In the genomic region with DNA sequence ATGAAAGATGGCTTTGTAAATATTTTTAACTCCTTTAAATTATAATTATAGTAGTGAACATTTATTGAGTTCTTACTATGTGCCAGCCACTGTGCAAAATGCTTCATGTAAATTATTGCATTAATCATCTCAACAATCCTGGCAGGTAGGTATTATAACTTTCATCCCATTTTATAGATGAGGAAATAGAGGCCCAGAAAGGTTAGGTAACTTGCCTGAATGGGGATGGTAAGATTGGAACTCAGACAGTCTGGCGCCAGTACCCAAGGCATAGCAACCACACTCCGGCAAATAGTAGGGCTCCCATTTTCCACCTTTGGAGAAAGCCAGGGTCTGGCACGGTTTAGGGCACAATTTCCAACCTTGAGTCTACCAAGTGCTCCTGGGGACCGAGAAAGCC, we compare ENCODE assay signal across 40 cellular contexts.
"Had no signal": no experiment of that assay in that cellular context is flagged by ENCODE, and none has a peak within 500 bp of the region (broad histone marks: within the 10 kb centered on the region; RNA-seq: fewer than 3 reads in every experiment).

No MANE protein-coding gene starts in this region.

- H3K27me3 Mint-ChIP-seq: activated CD4-positive, alpha-beta T cell treated with anti-CD3 and anti-CD28 coated beads for 36 hours; activated CD4-positive, alpha-beta T cell treated with anti-CD3 and anti-CD28 coated beads, Interleukin-2, amount 10 ng/mL, durations not matched to agents 7 days and 5 days; activated naive CD4-positive, alpha-beta T cell treated with anti-CD3 and anti-CD28 coated beads, Interleukin-2, amount 50 U/mL, for 24 hours; brain had no signal

- H3K36me3 Mint-ChIP-seq: activated CD8-positive, alpha-beta memory T cell treated with anti-CD3 and anti-CD28 coated beads, Interleukin-2, amount 10 ng/mL, durations not matched to agents 7 days and 5 days; activated naive CD4-positive, alpha-beta T cell treated with anti-CD3 and anti-CD28 coated beads, Interleukin-2, amount 10 ng/mL, durations not matched to agents 7 days and 5 days; activated naive CD4-positive, alpha-beta T cell treated with anti-CD3 and anti-CD28 coated beads, Interleukin-2, amount 50 U/mL, for 24 hours; activated naive CD8-positive, alpha-beta T cell; activated naive CD8-positive, alpha-beta T cell treated with anti-CD3 and anti-CD28 coated beads, Interleukin-2, amount 10 ng/mL, durations not matched to agents 7 days and 5 days; brain; WTC11 had no signal

- H3K9me3 Mint-ChIP-seq: activated CD4-positive, alpha-beta memory T cell treated with anti-CD3 and anti-CD28 coated beads, Interleukin-2, amount 10 ng/mL, durations not matched to agents 7 days and 5 days; activated naive CD4-positive, alpha-beta T cell treated with anti-CD3 and anti-CD28 coated beads, Interleukin-2, amount 10 ng/mL, durations not matched to agents 7 days and 5 days; activated naive CD4-positive, alpha-beta T cell treated with anti-CD3 and anti-CD28 coated beads, Interleukin-2, amount 50 U/mL, for 24 hours; activated naive CD8-positive, alpha-beta T cell treated with anti-CD3 and anti-CD28 coated beads, Interleukin-2, amount 10 ng/mL, durations not matched to agents 7 days and 5 days; activated naive CD8-positive, alpha-beta T cell treated with anti-CD3 and anti-CD28 coated beads, Interleukin-2, amount 50 U/mL, for 24 hours; activated T-cell treated with anti-CD3 and anti-CD28 coated beads, Interleukin-2, amount 50 U/mL, for 24 hours; activated T-helper 2 cell treated with anti-CD3 and anti-CD28 coated beads, Interferon-gamma antibody, Interleukin-2, Interleukin-4, amounts not matched to agents 10 μg/mL and 5 μg/mL and 100 μg/mL, durations not matched to agents 14 hours and 24 hours and 36 hours; central memory CD8-positive, alpha-beta T cell; T-helper 1 cell treated with Interleukin-12 subunit alpha and Interleukin-12 subunit beta and Interleukin-4 antibody, amounts not matched to agents 30 μg/mL and 1 μg/mL, for 36 hours; T-helper 2 cell treated with Interferon-gamma antibody and Interleukin-4, amounts not matched to agents 5 μg/mL and 100 μg/mL, for 36 hours had no signal

- ATAC-seq: activated CD4-positive, alpha-beta T cell treated with anti-CD3 and anti-CD28 coated beads for 36 hours; activated CD4-positive, CD25-positive, alpha-beta regulatory T cell treated with anti-CD3 and anti-CD28 coated beads, Interleukin-2, amount 50 U/mL, for 24 hours; activated CD8-positive, alpha-beta memory T cell treated with anti-CD3 and anti-CD28 coated beads, Interleukin-2, amount 10 ng/mL, durations not matched to agents 7 days and 5 days; activated CD8-positive, alpha-beta T cell treated with anti-CD3 and anti-CD28 coated beads, Interleukin-2, amount 10 ng/mL, durations not matched to agents 7 days and 5 days; activated naive CD8-positive, alpha-beta T cell treated with anti-CD3 and anti-CD28 coated beads, Interleukin-2, amount 50 U/mL, for 24 hours; WTC11 had no signal

- H3K4me3 Mint-ChIP-seq: activated CD4-positive, alpha-beta memory T cell treated with anti-CD3 and anti-CD28 coated beads, Interleukin-2, amount 10 ng/mL, durations not matched to agents 7 days and 5 days; activated CD4-positive, alpha-beta T cell treated with anti-CD3 and anti-CD28 coated beads for 36 hours; activated CD4-positive, alpha-beta T cell treated with anti-CD3 and anti-CD28 coated beads, Interleukin-2, amount 10 ng/mL, durations not matched to agents 7 days and 5 days; activated CD8-positive, alpha-beta memory T cell treated with anti-CD3 and anti-CD28 coated beads, Interleukin-2, amount 10 ng/mL, durations not matched to agents 7 days and 5 days; activated CD8-positive, alpha-beta T cell treated with anti-CD3 and anti-CD28 coated beads, Interleukin-2, amount 10 ng/mL, durations not matched to agents 7 days and 5 days; activated naive CD4-positive, alpha-beta T cell treated with anti-CD3 and anti-CD28 coated beads, Interleukin-2, amount 10 ng/mL, durations not matched to agents 7 days and 5 days; activated naive CD4-positive, alpha-beta T cell treated with anti-CD3 and anti-CD28 coated beads, Interleukin-2, amount 50 U/mL, for 24 hours; activated naive CD8-positive, alpha-beta T cell; activated naive CD8-positive, alpha-beta T cell treated with anti-CD3 and anti-CD28 coated beads, Interleukin-2, amount 10 ng/mL, durations not matched to agents 7 days and 5 days; activated naive CD8-positive, alpha-beta T cell treated with anti-CD3 and anti-CD28 coated beads, Interleukin-2, amount 50 U/mL, for 24 hours; activated T-cell treated with anti-CD3 and anti-CD28 coated beads, Interleukin-2, amount 50 U/mL, for 24 hours; brain; central memory CD8-positive, alpha-beta T cell; T-helper 1 cell treated with Interleukin-12 subunit alpha and Interleukin-12 subunit beta and Interleukin-4 antibody, amounts not matched to agents 30 μg/mL and 1 μg/mL, for 36 hours; T-helper 2 cell treated with Interferon-gamma antibody and Interleukin-4, amounts not matched to agents 5 μg/mL and 100 μg/mL, for 36 hours; WTC11 had no signal

- H3K27ac Mint-ChIP-seq: activated CD4-positive, alpha-beta memory T cell treated with anti-CD3 and anti-CD28 coated beads, Interleukin-2, amount 10 ng/mL, durations not matched to agents 7 days and 5 days; activated CD4-positive, alpha-beta T cell treated with anti-CD3 and anti-CD28 coated beads for 36 hours; activated CD4-positive, alpha-beta T cell treated with anti-CD3 and anti-CD28 coated beads, Interleukin-2, amount 10 ng/mL, durations not matched to agents 7 days and 5 days; activated CD8-positive, alpha-beta memory T cell treated with anti-CD3 and anti-CD28 coated beads, Interleukin-2, amount 10 ng/mL, durations not matched to agents 7 days and 5 days; activated CD8-positive, alpha-beta T cell treated with anti-CD3 and anti-CD28 coated beads, Interleukin-2, amount 10 ng/mL, durations not matched to agents 7 days and 5 days; activated naive CD4-positive, alpha-beta T cell treated with anti-CD3 and anti-CD28 coated beads, Interleukin-2, amount 10 ng/mL, durations not matched to agents 7 days and 5 days; activated naive CD4-positive, alpha-beta T cell treated with anti-CD3 and anti-CD28 coated beads, Interleukin-2, amount 50 U/mL, for 24 hours; activated naive CD8-positive, alpha-beta T cell; activated naive CD8-positive, alpha-beta T cell treated with anti-CD3 and anti-CD28 coated beads, Interleukin-2, amount 10 ng/mL, durations not matched to agents 7 days and 5 days; activated naive CD8-positive, alpha-beta T cell treated with anti-CD3 and anti-CD28 coated beads, Interleukin-2, amount 50 U/mL, for 24 hours; activated T-cell treated with anti-CD3 and anti-CD28 coated beads, Interleukin-2, amount 50 U/mL, for 24 hours; activated T-helper 2 cell treated with anti-CD3 and anti-CD28 coated beads, Interferon-gamma antibody, Interleukin-2, Interleukin-4, amounts not matched to agents 10 μg/mL and 5 μg/mL and 100 μg/mL, durations not matched to agents 14 hours and 24 hours and 36 hours; T-helper 1 cell treated with Interleukin-12 subunit alpha and Interleukin-12 subunit beta and Interleukin-4 antibody, amounts not matched to agents 30 μg/mL and 1 μg/mL, for 36 hours; T-helper 2 cell treated with Interferon-gamma antibody and Interleukin-4, amounts not matched to agents 5 μg/mL and 100 μg/mL, for 36 hours; WTC11 had no signal

- H3K27ac ChIP-seq: ascending aorta, cardiac muscle cell had no signal

- H3K4me1 Mint-ChIP-seq: activated CD4-positive, alpha-beta memory T cell treated with anti-CD3 and anti-CD28 coated beads, Interleukin-2, amount 10 ng/mL, durations not matched to agents 7 days and 5 days; activated CD4-positive, alpha-beta T cell treated with anti-CD3 and anti-CD28 coated beads for 36 hours; activated CD4-positive, alpha-beta T cell treated with anti-CD3 and anti-CD28 coated beads, Interleukin-2, amount 10 ng/mL, durations not matched to agents 7 days and 5 days; activated CD8-positive, alpha-beta memory T cell treated with anti-CD3 and anti-CD28 coated beads, Interleukin-2, amount 10 ng/mL, durations not matched to agents 7 days and 5 days; activated naive CD4-positive, alpha-beta T cell treated with anti-CD3 and anti-CD28 coated beads, Interleukin-2, amount 10 ng/mL, durations not matched to agents 7 days and 5 days; activated naive CD4-positive, alpha-beta T cell treated with anti-CD3 and anti-CD28 coated beads, Interleukin-2, amount 50 U/mL, for 24 hours; central memory CD8-positive, alpha-beta T cell; WTC11 had no signal

- FAIRE-seq: bronchial epithelial cell, TTC549 had no signal

- H3K9me3 ChIP-seq: ascending aorta had no signal

- DNase-seq: activated CD4-positive, alpha-beta memory T cell treated with anti-CD3 and anti-CD28 coated beads, Interleukin-2, amount 10 ng/mL, durations not matched to agents 7 days and 5 days; activated CD4-positive, alpha-beta T cell treated with anti-CD3 and anti-CD28 coated beads for 1 hour; activated CD4-positive, alpha-beta T cell treated with anti-CD3 and anti-CD28 coated beads for 36 hours; activated CD4-positive, alpha-beta T cell treated with anti-CD3 and anti-CD28 coated beads for 48 hours; activated CD4-positive, alpha-beta T cell treated with anti-CD3 and anti-CD28 coated beads, Interleukin-2, amount 10 ng/mL, durations not matched to agents 7 days and 5 days; activated CD4-positive, alpha-beta T cell treated with anti-CD3 and anti-CD28 coated beads, Interleukin-2, amount 50 U/mL, for 48 hours; activated CD4-positive, CD25-positive, alpha-beta regulatory T cell; activated CD8-positive, alpha-beta memory T cell treated with anti-CD3 and anti-CD28 coated beads for 24 hours; activated CD8-positive, alpha-beta memory T cell treated with anti-CD3 and anti-CD28 coated beads, Interleukin-2, amount 10 ng/mL, durations not matched to agents 7 days and 5 days; activated CD8-positive, alpha-beta memory T cell treated with anti-CD3 and anti-CD28 coated beads, Interleukin-2, amount 50 U/mL, for 48 hours; activated CD8-positive, alpha-beta T cell treated with anti-CD3 and anti-CD28 coated beads, Interleukin-2, amount 10 ng/mL, durations not matched to agents 7 days and 5 days; activated effector memory CD4-positive, alpha-beta T cell treated with Interleukin-2 at 50 U/mL for 16 hours; activated gamma-delta T cell; activated naive CD4-positive, alpha-beta T cell treated with anti-CD3 and anti-CD28 coated beads, Interleukin-2, amount 10 ng/mL, durations not matched to agents 7 days and 5 days; activated naive CD4-positive, alpha-beta T cell treated with Interleukin-2 at 50 U/mL for 16 hours; activated naive CD8-positive, alpha-beta T cell treated with anti-CD3 and anti-CD28 coated beads, Interleukin-2, amount 10 ng/mL, durations not matched to agents 7 days and 5 days; activated naive CD8-positive, alpha-beta T cell treated with anti-CD3 and anti-CD28 coated beads, Interleukin-2, amount 50 U/mL, for 24 hours; activated T-cell treated with anti-CD3 and anti-CD28 coated beads, Interleukin-2, amount 50 U/mL, for 24 hours; activated T-cell treated with anti-CD3 and anti-CD28 coated beads, Interleukin-2, amount 50 U/mL, for 48 hours; amygdala; anterior cingulate cortex; caudate nucleus; cerebellar nuclear complex; T-helper 1 cell; T-helper 2 cell; T-helper 9 cell had no signal

- H3K4me1 ChIP-seq: ascending aorta had no signal

- H3K36me3 ChIP-seq: ascending aorta, cardiac muscle cell, WERI-Rb-1 had no signal

- H3K27me3 ChIP-seq: ascending aorta, cardiac muscle cell had no signal

- H3K4me3 ChIP-seq: ascending aorta, cardiac muscle cell had no signal
